ENCODE assay signal across 35 cellular contexts in genomic region chr3:81872566-81872965, GRCh38.
"Had no signal": no experiment of that assay in that cellular context is flagged by ENCODE, and none has a peak within 500 bp of the region (broad histone marks: within the 10 kb centered on the region; RNA-seq: fewer than 3 reads in every experiment).

No MANE protein-coding gene starts in this region.

- H3K36me3 ChIP-seq: brain microvascular endothelial cell, gastrocnemius medialis, heart left ventricle, WERI-Rb-1 had no signal

- ATAC-seq: activated CD4-positive, CD25-positive, alpha-beta regulatory T cell treated with anti-CD3 and anti-CD28 coated beads, Interleukin-2, amount 50 U/mL, for 24 hours; activated CD8-positive, alpha-beta memory T cell treated with anti-CD3 and anti-CD28 coated beads, Interleukin-2, amount 10 ng/mL, durations not matched to agents 7 days and 5 days; activated CD8-positive, alpha-beta T cell treated with anti-CD3 and anti-CD28 coated beads, Interleukin-2, amount 10 ng/mL, durations not matched to agents 7 days and 5 days; activated naive CD4-positive, alpha-beta T cell treated with anti-CD3 and anti-CD28 coated beads, Interleukin-2, amount 50 U/mL, for 72 hours; esophagus mucosa; foreskin keratinocyte; gastrocnemius medialis; heart left ventricle; T-helper 17 cell had no signal

- H3K4me1 Mint-ChIP-seq: activated B cell treated with CpG ODN at 0.5 μM for 24 hours; activated CD4-positive, alpha-beta T cell treated with anti-CD3 and anti-CD28 coated beads, Interleukin-2, amount 10 ng/mL, durations not matched to agents 24 days and 14 days; activated CD8-positive, alpha-beta memory T cell treated with anti-CD3 and anti-CD28 coated beads, Interleukin-2, amount 10 ng/mL, durations not matched to agents 7 days and 5 days; activated naive CD4-positive, alpha-beta T cell treated with anti-CD3 and anti-CD28 coated beads, Interleukin-2, amount 10 ng/mL, durations not matched to agents 7 days and 5 days; activated naive CD8-positive, alpha-beta T cell treated with anti-CD3 and anti-CD28 coated beads, Interleukin-2, amount 10 ng/mL, durations not matched to agents 7 days and 5 days; central memory CD8-positive, alpha-beta T cell; T-helper 17 cell had no signal

- H3K4me3 Mint-ChIP-seq: activated B cell treated with CpG ODN at 0.5 μM for 24 hours; activated CD4-positive, alpha-beta memory T cell treated with anti-CD3 and anti-CD28 coated beads for 36 hours; activated CD4-positive, alpha-beta T cell treated with anti-CD3 and anti-CD28 coated beads, Interleukin-2, amount 10 ng/mL, durations not matched to agents 24 days and 14 days; activated CD8-positive, alpha-beta memory T cell treated with anti-CD3 and anti-CD28 coated beads, Interleukin-2, amount 10 ng/mL, durations not matched to agents 7 days and 5 days; activated CD8-positive, alpha-beta T cell treated with anti-CD3 and anti-CD28 coated beads, Interleukin-2, amount 10 ng/mL, durations not matched to agents 7 days and 5 days; activated naive CD4-positive, alpha-beta T cell treated with anti-CD3 and anti-CD28 coated beads, Interleukin-2, amount 10 ng/mL, durations not matched to agents 7 days and 5 days; activated naive CD8-positive, alpha-beta T cell treated with anti-CD3 and anti-CD28 coated beads, Interleukin-2, amount 10 ng/mL, durations not matched to agents 7 days and 5 days; activated T-helper 1 cell treated with anti-CD3 and anti-CD28 coated beads, Interleukin-12 subunit alpha, Interleukin-12 subunit beta, Interleukin-2, Interleukin-4 antibody, amounts not matched to agents 30 ng/mL and 10 ng/mL and 1 ng/mL, durations not matched to agents 14 hours and 24 hours and 36 hours; central memory CD8-positive, alpha-beta T cell; T-helper 17 cell; T-helper 2 cell treated with Interferon-gamma antibody and Interleukin-4, amounts not matched to agents 5 μg/mL and 100 μg/mL, for 36 hours had no signal

- H3K9me3 ChIP-seq: gastrocnemius medialis, heart left ventricle had no signal

- H3K4me1 ChIP-seq: foreskin keratinocyte had no signal

- DNase-seq: activated B cell treated with CpG ODN at 0.5 μM for 24 hours; activated CD4-positive, alpha-beta memory T cell treated with anti-CD3 and anti-CD28 coated beads for 36 hours; activated CD4-positive, alpha-beta T cell treated with anti-CD3 and anti-CD28 coated beads, Interleukin-2, amount 10 ng/mL, durations not matched to agents 24 days and 14 days; activated CD8-positive, alpha-beta memory T cell treated with anti-CD3 and anti-CD28 coated beads, Interleukin-2, amount 10 ng/mL, durations not matched to agents 7 days and 5 days; activated CD8-positive, alpha-beta memory T cell treated with anti-CD3 and anti-CD28 coated beads, Interleukin-2, amount 50 U/mL, for 4 hours; activated CD8-positive, alpha-beta T cell treated with anti-CD3 and anti-CD28 coated beads, Interleukin-2, amount 10 ng/mL, durations not matched to agents 7 days and 5 days; activated gamma-delta T cell; activated naive CD4-positive, alpha-beta T cell; activated naive CD4-positive, alpha-beta T cell treated with anti-CD3 and anti-CD28 coated beads, Interleukin-2, amount 10 ng/mL, durations not matched to agents 7 days and 5 days; activated naive CD8-positive, alpha-beta T cell treated with anti-CD3 and anti-CD28 coated beads, Interleukin-2, amount 10 ng/mL, durations not matched to agents 7 days and 5 days; activated T-cell treated with anti-CD3 and anti-CD28 coated beads, Interleukin-2, amount 50 U/mL, for 1 hour; activated T-cell treated with anti-CD3 and anti-CD28 coated beads, Interleukin-2, amount 50 U/mL, for 48 hours; amniotic stem cell; anterior cingulate cortex; brain microvascular endothelial cell; cortex of kidney; effector CD8-positive, alpha-beta T cell; foreskin keratinocyte; gastrocnemius medialis; glutamatergic neuron; heart left ventricle; hypothalamus; T-helper 1 cell; T-helper 17 cell; T1000; WERI-Rb-1 had no signal

- H3K27me3 ChIP-seq: brain microvascular endothelial cell, foreskin keratinocyte, gastrocnemius medialis, heart left ventricle had no signal

- H3K4me3 ChIP-seq: gastrocnemius medialis, heart left ventricle had no signal

- H3K27ac Mint-ChIP-seq: activated B cell treated with CpG ODN at 0.5 μM for 24 hours; activated CD4-positive, alpha-beta memory T cell treated with anti-CD3 and anti-CD28 coated beads for 36 hours; activated CD4-positive, alpha-beta T cell treated with anti-CD3 and anti-CD28 coated beads, Interleukin-2, amount 10 ng/mL, durations not matched to agents 24 days and 14 days; activated CD8-positive, alpha-beta memory T cell treated with anti-CD3 and anti-CD28 coated beads, Interleukin-2, amount 10 ng/mL, durations not matched to agents 7 days and 5 days; activated CD8-positive, alpha-beta T cell treated with anti-CD3 and anti-CD28 coated beads, Interleukin-2, amount 10 ng/mL, durations not matched to agents 7 days and 5 days; activated naive CD4-positive, alpha-beta T cell treated with anti-CD3 and anti-CD28 coated beads, Interleukin-2, amount 10 ng/mL, durations not matched to agents 7 days and 5 days; activated naive CD4-positive, alpha-beta T cell treated with anti-CD3 and anti-CD28 coated beads, Interleukin-2, amount 50 U/mL, for 72 hours; activated naive CD8-positive, alpha-beta T cell treated with anti-CD3 and anti-CD28 coated beads, Interleukin-2, amount 10 ng/mL, durations not matched to agents 7 days and 5 days; activated T-helper 1 cell treated with anti-CD3 and anti-CD28 coated beads, Interleukin-12 subunit alpha, Interleukin-12 subunit beta, Interleukin-2, Interleukin-4 antibody, amounts not matched to agents 30 ng/mL and 10 ng/mL and 1 ng/mL, durations not matched to agents 14 hours and 24 hours and 36 hours; activated T-helper 2 cell treated with anti-CD3 and anti-CD28 coated beads, Interferon-gamma antibody, Interleukin-2, Interleukin-4, amounts not matched to agents 10 μg/mL and 5 μg/mL and 100 μg/mL, durations not matched to agents 14 hours and 24 hours and 36 hours; T-helper 17 cell; T-helper 2 cell treated with Interferon-gamma antibody and Interleukin-4, amounts not matched to agents 5 μg/mL and 100 μg/mL, for 36 hours had no signal

- H3K27me3 Mint-ChIP-seq: activated B cell treated with CpG ODN at 0.5 μM for 24 hours; activated CD4-positive, alpha-beta T cell treated with anti-CD3 and anti-CD28 coated beads, Interleukin-2, amount 10 ng/mL, durations not matched to agents 24 days and 14 days; activated naive CD4-positive, alpha-beta T cell treated with anti-CD3 and anti-CD28 coated beads, Interleukin-2, amount 10 ng/mL, durations not matched to agents 7 days and 5 days; central memory CD8-positive, alpha-beta T cell had no signal

- H3K36me3 Mint-ChIP-seq: activated CD4-positive, alpha-beta memory T cell treated with anti-CD3 and anti-CD28 coated beads for 36 hours; activated CD8-positive, alpha-beta memory T cell treated with anti-CD3 and anti-CD28 coated beads, Interleukin-2, amount 10 ng/mL, durations not matched to agents 7 days and 5 days; activated naive CD4-positive, alpha-beta T cell treated with anti-CD3 and anti-CD28 coated beads, Interleukin-2, amount 10 ng/mL, durations not matched to agents 7 days and 5 days; activated naive CD4-positive, alpha-beta T cell treated with anti-CD3 and anti-CD28 coated beads, Interleukin-2, amount 50 U/mL, for 72 hours; activated naive CD8-positive, alpha-beta T cell treated with anti-CD3 and anti-CD28 coated beads, Interleukin-2, amount 10 ng/mL, durations not matched to agents 7 days and 5 days had no signal

- FAIRE-seq: astrocyte, bronchial epithelial cell had no signal

- H3K27ac ChIP-seq: brain microvascular endothelial cell, foreskin keratinocyte, gastrocnemius medialis, heart left ventricle, WERI-Rb-1 had no signal

- H3K9me3 Mint-ChIP-seq: activated B cell treated with CpG ODN at 0.5 μM for 24 hours; activated CD4-positive, alpha-beta memory T cell treated with anti-CD3 and anti-CD28 coated beads for 36 hours; activated CD4-positive, alpha-beta T cell treated with anti-CD3 and anti-CD28 coated beads, Interleukin-2, amount 10 ng/mL, durations not matched to agents 24 days and 14 days; activated naive CD4-positive, alpha-beta T cell treated with anti-CD3 and anti-CD28 coated beads, Interleukin-2, amount 50 U/mL, for 72 hours; activated naive CD8-positive, alpha-beta T cell treated with anti-CD3 and anti-CD28 coated beads, Interleukin-2, amount 10 ng/mL, durations not matched to agents 7 days and 5 days; activated T-helper 1 cell treated with anti-CD3 and anti-CD28 coated beads, Interleukin-12 subunit alpha, Interleukin-12 subunit beta, Interleukin-2, Interleukin-4 antibody, amounts not matched to agents 30 ng/mL and 10 ng/mL and 1 ng/mL, durations not matched to agents 14 hours and 24 hours and 36 hours; activated T-helper 2 cell treated with anti-CD3 and anti-CD28 coated beads, Interferon-gamma antibody, Interleukin-2, Interleukin-4, amounts not matched to agents 10 μg/mL and 5 μg/mL and 100 μg/mL, durations not matched to agents 14 hours and 24 hours and 36 hours; central memory CD8-positive, alpha-beta T cell had no signal
